In the genomic region with DNA sequence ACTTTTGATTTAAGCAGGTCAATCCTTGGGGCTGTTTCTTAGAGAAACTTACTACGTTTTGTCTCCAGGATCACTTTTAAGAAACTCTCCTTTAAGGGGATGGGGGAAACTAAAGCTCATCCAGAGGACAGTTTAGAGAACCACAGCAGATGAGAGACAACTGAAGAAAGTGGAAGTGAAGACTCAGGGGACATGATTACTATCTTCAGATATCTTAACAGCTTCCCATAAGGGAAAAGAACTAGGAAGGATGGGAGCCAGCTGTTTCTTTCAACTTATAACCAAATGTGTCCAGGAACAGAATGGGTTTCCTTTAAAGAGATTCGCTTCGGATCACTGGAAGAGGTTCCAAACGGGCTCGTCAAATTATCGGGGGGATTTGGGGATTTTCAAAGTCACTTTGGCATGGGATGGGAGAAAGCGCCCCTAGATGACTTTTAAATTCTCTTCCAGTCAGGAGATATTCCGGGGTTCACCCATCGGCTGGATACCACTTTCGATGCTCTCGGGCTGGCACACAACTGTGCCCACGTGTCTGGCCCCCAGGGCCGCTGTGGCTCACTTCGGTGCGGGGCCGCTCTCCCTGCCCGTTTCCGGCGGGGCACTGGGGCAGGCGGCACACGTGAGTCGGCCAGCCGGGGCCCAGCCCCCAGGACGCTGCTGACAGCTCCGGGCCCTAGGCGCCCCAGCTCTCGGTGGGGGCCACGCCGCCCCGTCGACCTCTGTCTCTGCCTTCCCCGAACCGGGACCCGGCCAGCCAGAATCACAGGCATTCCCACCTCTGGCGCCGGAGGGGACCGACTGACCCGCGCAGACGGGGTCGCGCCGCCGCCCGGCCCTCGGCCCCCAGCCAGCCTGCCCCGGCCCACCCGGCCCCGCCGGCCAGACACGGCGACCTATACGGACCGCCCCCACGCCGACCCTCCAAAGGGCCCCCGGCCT, we compare ENCODE assay signal across 8 cellular contexts. TPM values are rescaled to one million over a fixed set of nuclear protein-coding genes. Genes with fewer than 3 reads are reported as not detected.
DNase-seq lines count a peak whose midpoint lies in the region; ATAC-seq and TF ChIP-seq lines count a peak whose summit lies in the region.

No MANE protein-coding gene starts in this region.

- peaks cover 0 to 9% of the 10 kb centered on the region in 2 donors for H3K27me3 Mint-ChIP-seq in natural killer cell (ENCODE audit: low read depth in 2 of 2)

- peaks cover 1% of the 10 kb centered on the region for H4K20me1 ChIP-seq in fibroblast of lung (ENCODE audit: control insufficient read depth, extremely low read depth, insufficient read depth, low read length)

- no peaks in the 10 kb centered on the region for H3K27me3 ChIP-seq in fibroblast of lung (ENCODE audit: control insufficient read depth, insufficient read depth, low read length)

- ATAC-seq in HG02970 (IDR thresholded peaks at IDR 0.05; ENCODE audit: low FRiP score, unreplicated experiment) (peak; percentile 53), natural killer cell (peak; percentile 71 to 77 (median 73))

- no peaks in the 10 kb centered on the region for H3K9me3 Mint-ChIP-seq in natural killer cell

- H3K4me2 ChIP-seq in fibroblast of lung (ENCODE audit: extremely low read depth, insufficient read depth, low read length): peak overlapping the region; percentile 80

- H3K4me3 Mint-ChIP-seq in natural killer cell: peak overlapping the region; percentile 92

- no peaks in the 10 kb centered on the region for H3K36me3 Mint-ChIP-seq in natural killer cell

- H3K36me3 ChIP-seq in fibroblast of lung (ENCODE audit: control insufficient read depth, insufficient read depth, low read length): no peaks in the 10 kb centered on the region

- peak overlapping the region; percentile 76 for H3K9ac ChIP-seq in fibroblast of lung (ENCODE audit: insufficient read depth, low read length)

- H3K79me2 ChIP-seq in fibroblast of lung (ENCODE audit: control insufficient read depth, insufficient read depth, low read length): peaks cover 16% of the 10 kb centered on the region

- TF ChIP-seq CTCF in fibroblast of lung (conservative IDR thresholded peaks at IDR 0.05 in 1 of 2, IDR thresholded peaks at IDR 0.05 in 1 of 2; ENCODE audit: low read depth in 1 of 2, low read length in 2 of 2) (no peak), natural killer cell (IDR thresholded peaks at IDR 0.05) (no peak)

- peaks cover 4% of the 10 kb centered on the region for H3K4me1 ChIP-seq in fibroblast of lung (ENCODE audit: control insufficient read depth, extremely low read depth, insufficient read depth, low read length)

- DNase-seq in SIG-M5 treated with dmso at 0.1 percent for 504 hours (lab: John Stamatoyannopoulos, UW; ENCODE audit: unreplicated experiment) (peak; percentile 71), SIG-M5 (lab: John Stamatoyannopoulos, UW) (no peak), NOMO-1 treated with dmso at 0.1 percent for 144 hours (lab: John Stamatoyannopoulos, UW; ENCODE audit: unreplicated experiment) (peak; percentile 11), fibroblast of lung (ENCODE audit: low read depth in 2 of 2) (peak; percentile 41 to 47), natural killer cell (peak; percentile 43), superior temporal gyrus (ENCODE audit: extremely low spot score) (peak; percentile 51)
- peak; percentile 62 to 70 for DNase-seq in activated T-cell treated with anti-CD3 and anti-CD28 coated beads, Interleukin-2, amount 50 U/mL, for 48 hours

- intact Hi-C loops in natural killer cell (cut with micrococcal nuclease): no loop called here

- H2AFZ ChIP-seq in fibroblast of lung (ENCODE audit: low read length): peak overlapping the region; percentile 24

- H3K4me3 ChIP-seq in fibroblast of lung (replicated peaks in 1 of 4; ENCODE audit: control extremely low read depth in 1 of 4, insufficient read depth in 1 of 4, low read depth in 3 of 4, low read length in 4 of 4): peak overlapping the region; percentile 54 to 67 (median 62)

- H3K27ac ChIP-seq in fibroblast of lung (ENCODE audit: insufficient read depth, low read length): peak overlapping the region; percentile 59

- H3K4me1 Mint-ChIP-seq in natural killer cell: peaks cover 7 to 16% of the 10 kb centered on the region in 2 donors

- peak overlapping the region; percentile 86 to 91 for H3K27ac Mint-ChIP-seq in natural killer cell

- H3K9me3 ChIP-seq in fibroblast of lung (ENCODE audit: control insufficient read depth, insufficient read depth, low read depth, low read length): no peaks in the 10 kb centered on the region

RNA-seq across cellular contexts. Expression of gene SCMH1, which starts 1.0 kb away (rescaled TPM):
- total RNA-seq in fibroblast of lung (20.0 and 24.8 TPM in 2 replicates), natural killer cell (10 to 100 TPM in 1 of 3 donors, 1 to 10 TPM in 2; 8.3 to 10.2 (median 9.1) TPM)
- polyA plus RNA-seq in fibroblast of lung: 20.8 and 27.8 TPM in 2 replicates
- 24.7 and 24.8 TPM in 2 replicates for polyA plus RNA-seq in fibroblast of lung (2012)
- 92.1 and 146 TPM in 2 replicates for polyA minus RNA-seq in fibroblast of lung (ENCODE audit: low replicate concordance)
